9 cellular contexts compared by ENCODE assay signal in the genomic region with DNA sequence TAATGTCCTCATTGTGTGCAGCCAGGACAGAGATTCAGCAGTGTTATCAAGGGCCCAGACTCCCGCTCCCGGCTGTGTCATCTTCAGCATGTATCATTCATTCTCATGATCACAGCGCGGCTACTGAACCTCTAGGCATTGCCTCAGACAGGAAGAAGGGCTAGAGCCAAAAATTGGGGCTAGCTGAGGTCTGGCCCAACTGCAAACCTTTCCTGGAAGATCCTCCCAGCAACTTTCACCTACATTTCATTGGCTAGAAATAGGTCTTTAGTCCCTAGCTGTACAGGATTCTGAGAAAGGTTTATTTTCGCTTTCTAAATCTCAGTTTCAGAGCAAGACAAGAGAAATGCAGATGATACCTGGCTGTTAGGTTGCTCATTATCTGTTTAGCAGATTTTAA.
A peak's percentile ranks its signal among the peaks of the same experiment; 100 is the strongest.
DNase-seq lines count a peak whose midpoint lies in the region; ATAC-seq and TF ChIP-seq lines count a peak whose summit lies in the region.
"Had no signal": no experiment of that assay in that cellular context is flagged by ENCODE, and none has a peak within 500 bp of the region (broad histone marks: within the 10 kb centered on the region; RNA-seq: fewer than 3 reads in every experiment).

No MANE protein-coding gene starts in this region.

- peak; percentile 81 for ATAC-seq in GM19467 (IDR thresholded peaks at IDR 0.05; ENCODE audit: unreplicated experiment)
- peak; percentile 88 for ATAC-seq in HG03432 (IDR thresholded peaks at IDR 0.05; ENCODE audit: unreplicated experiment)

- peak overlapping the region; percentile 14 for H3K27ac ChIP-seq in caudate nucleus (ENCODE audit: low read depth, low read length)

- TF ChIP-seq CTCF in GM10266 (IDR thresholded peaks at IDR 0.05; ENCODE audit: control insufficient read depth, insufficient read depth, low read depth, missing control alignments): no peak

- DNase-seq in GM10266 (ENCODE audit: extremely low spot score): peak; percentile 53
- peak in 5 of 61 donors; percentile 5 to 23 (median 10) for DNase-seq in caudate nucleus (lab: John Stamatoyannopoulos, UW)
- no peak for DNase-seq in DMS114 treated with DMSO at 0.1 percent for 48 hours (lab: John Stamatoyannopoulos, UW; ENCODE audit: unreplicated experiment)
- no peak for DNase-seq in cerebellar cortex (ENCODE audit: low spot score)
- no peak for DNase-seq in NCI-H524 (lab: John Stamatoyannopoulos, UW)
- DNase-seq in inferior parietal cortex (ENCODE audit: extremely low spot score): no peak
- DNase-seq: GDM1 had no signal
